In the genomic region with DNA sequence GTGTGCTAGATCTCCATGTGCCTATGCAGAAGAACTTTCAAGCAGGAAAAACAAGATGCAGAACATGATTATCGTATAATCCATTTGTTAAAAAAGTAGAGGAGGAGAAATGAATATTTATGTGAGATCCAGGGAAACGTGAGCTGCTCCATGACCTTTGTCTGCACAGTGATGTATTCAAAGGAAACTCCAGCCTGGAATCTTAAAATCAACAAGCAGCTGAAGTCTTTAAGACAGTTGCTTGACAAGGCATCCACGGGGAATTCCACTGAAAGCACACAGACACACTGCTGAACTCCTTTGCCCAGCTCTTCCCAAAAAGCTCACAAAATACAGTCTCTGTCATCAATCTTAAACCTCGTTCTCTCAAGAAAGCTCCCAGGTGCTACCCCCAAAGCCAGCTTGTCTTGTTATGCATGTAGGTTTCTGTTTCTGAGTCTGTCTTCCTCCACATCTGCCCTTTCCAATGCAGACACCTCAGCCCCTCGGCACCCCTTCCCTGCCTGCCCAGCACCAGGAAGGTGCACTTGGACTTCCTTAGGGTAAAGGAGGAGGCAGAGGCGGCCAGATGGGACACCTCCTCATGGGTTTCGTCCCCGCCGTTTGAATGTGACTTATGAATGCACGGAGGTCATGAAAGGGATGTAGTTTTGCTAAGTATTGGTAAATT, we compare ENCODE assay signal across 1 cellular context.
TF ChIP-seq lines count a peak whose summit lies in the region.

No MANE protein-coding gene starts in this region.

TF ChIP-seq in GM12878, 131 proteins besides CTCF, POLR2A, EP300 and RAD21 (continues in another document):
- TF ChIP-seq LARP7 (IDR thresholded peaks at IDR 0.05), result 0 out of 2 replicates have a peak, but pooled peaks have one; percentile 39
- TF ChIP-seq, protein P1, sequence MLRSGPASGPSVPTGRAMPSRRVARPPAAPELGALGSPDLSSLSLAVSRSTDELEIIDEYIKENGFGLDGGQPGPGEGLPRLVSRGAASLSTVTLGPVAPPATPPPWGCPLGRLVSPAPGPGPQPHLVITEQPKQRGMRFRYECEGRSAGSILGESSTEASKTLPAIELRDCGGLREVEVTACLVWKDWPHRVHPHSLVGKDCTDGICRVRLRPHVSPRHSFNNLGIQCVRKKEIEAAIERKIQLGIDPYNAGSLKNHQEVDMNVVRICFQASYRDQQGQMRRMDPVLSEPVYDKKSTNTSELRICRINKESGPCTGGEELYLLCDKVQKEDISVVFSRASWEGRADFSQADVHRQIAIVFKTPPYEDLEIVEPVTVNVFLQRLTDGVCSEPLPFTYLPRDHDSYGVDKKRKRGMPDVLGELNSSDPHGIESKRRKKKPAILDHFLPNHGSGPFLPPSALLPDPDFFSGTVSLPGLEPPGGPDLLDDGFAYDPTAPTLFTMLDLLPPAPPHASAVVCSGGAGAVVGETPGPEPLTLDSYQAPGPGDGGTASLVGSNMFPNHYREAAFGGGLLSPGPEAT (IDR thresholded peaks at IDR 0.05; ENCODE audit: low read depth), result peak; percentile 77
- TF ChIP-seq, protein P2, sequence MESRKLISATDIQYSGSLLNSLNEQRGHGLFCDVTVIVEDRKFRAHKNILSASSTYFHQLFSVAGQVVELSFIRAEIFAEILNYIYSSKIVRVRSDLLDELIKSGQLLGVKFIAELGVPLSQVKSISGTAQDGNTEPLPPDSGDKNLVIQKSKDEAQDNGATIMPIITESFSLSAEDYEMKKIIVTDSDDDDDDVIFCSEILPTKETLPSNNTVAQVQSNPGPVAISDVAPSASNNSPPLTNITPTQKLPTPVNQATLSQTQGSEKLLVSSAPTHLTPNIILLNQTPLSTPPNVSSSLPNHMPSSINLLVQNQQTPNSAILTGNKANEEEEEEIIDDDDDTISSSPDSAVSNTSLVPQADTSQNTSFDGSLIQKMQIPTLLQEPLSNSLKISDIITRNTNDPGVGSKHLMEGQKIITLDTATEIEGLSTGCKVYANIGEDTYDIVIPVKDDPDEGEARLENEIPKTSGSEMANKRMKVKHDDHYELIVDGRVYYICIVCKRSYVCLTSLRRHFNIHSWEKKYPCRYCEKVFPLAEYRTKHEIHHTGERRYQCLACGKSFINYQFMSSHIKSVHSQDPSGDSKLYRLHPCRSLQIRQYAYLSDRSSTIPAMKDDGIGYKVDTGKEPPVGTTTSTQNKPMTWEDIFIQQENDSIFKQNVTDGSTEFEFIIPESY (IDR thresholded peaks at IDR 0.05), result no peak
- no peak for TF ChIP-seq SPI1 (IDR thresholded peaks at IDR 0.05; ENCODE audit: borderline replicate concordance, insufficient read depth, low read depth, low read length)
- 0 out of 2 replicates have a peak, but pooled peaks have one; percentile 19 for TF ChIP-seq EED (IDR thresholded peaks at IDR 0.05; ENCODE audit: low read depth)
- 0 out of 2 replicates have a peak, but pooled peaks have one; percentile 20 for TF ChIP-seq TCF12 (IDR thresholded peaks at IDR 0.05; ENCODE audit: low read depth, low read length)
- TF ChIP-seq ESRRA (IDR thresholded peaks at IDR 0.05; ENCODE audit: low read length), result no peak
- no peak for TF ChIP-seq NR2C1 (IDR thresholded peaks at IDR 0.05)
- TF ChIP-seq ZSCAN29 (IDR thresholded peaks at IDR 0.05), result no peak
- TF ChIP-seq HDAC2 (IDR thresholded peaks at IDR 0.05), result no peak
- TF ChIP-seq SUZ12 (IDR thresholded peaks at IDR 0.05; ENCODE audit: unreplicated experiment), result no peak
- TF ChIP-seq ZNF207 (IDR thresholded peaks at IDR 0.05; ENCODE audit: borderline replicate concordance), result 0 out of 2 replicates have a peak, but pooled peaks have one; percentile 27
- TF ChIP-seq GABPA (IDR thresholded peaks at IDR 0.05; ENCODE audit: low read depth), result no peak
- TF ChIP-seq POU2F2 (IDR thresholded peaks at IDR 0.05; ENCODE audit: borderline replicate concordance, low read depth, low read length), result peak; percentile 32; the same call in 1 of the 3 replicates
- peak; percentile 29 for TF ChIP-seq MEF2B (IDR thresholded peaks at IDR 0.05; ENCODE audit: partially characterized antibody, poor library complexity, severe bottlenecking)
- TF ChIP-seq, protein P3, sequence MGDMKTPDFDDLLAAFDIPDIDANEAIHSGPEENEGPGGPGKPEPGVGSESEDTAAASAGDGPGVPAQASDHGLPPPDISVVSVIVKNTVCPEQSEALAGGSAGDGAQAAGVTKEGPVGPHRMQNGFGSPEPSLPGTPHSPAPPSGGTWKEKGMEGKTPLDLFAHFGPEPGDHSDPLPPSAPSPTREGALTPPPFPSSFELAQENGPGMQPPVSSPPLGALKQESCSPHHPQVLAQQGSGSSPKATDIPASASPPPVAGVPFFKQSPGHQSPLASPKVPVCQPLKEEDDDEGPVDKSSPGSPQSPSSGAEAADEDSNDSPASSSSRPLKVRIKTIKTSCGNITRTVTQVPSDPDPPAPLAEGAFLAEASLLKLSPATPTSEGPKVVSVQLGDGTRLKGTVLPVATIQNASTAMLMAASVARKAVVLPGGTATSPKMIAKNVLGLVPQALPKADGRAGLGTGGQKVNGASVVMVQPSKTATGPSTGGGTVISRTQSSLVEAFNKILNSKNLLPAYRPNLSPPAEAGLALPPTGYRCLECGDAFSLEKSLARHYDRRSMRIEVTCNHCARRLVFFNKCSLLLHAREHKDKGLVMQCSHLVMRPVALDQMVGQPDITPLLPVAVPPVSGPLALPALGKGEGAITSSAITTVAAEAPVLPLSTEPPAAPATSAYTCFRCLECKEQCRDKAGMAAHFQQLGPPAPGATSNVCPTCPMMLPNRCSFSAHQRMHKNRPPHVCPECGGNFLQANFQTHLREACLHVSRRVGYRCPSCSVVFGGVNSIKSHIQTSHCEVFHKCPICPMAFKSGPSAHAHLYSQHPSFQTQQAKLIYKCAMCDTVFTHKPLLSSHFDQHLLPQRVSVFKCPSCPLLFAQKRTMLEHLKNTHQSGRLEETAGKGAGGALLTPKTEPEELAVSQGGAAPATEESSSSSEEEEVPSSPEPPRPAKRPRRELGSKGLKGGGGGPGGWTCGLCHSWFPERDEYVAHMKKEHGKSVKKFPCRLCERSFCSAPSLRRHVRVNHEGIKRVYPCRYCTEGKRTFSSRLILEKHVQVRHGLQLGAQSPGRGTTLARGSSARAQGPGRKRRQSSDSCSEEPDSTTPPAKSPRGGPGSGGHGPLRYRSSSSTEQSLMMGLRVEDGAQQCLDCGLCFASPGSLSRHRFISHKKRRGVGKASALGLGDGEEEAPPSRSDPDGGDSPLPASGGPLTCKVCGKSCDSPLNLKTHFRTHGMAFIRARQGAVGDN (IDR thresholded peaks at IDR 0.05), result peak; percentile 60; the same call in 1 of the 2 replicates
- 0 out of 2 replicates have a peak, but pooled peaks have one; percentile 11 for TF ChIP-seq IRF4 (IDR thresholded peaks at IDR 0.05; ENCODE audit: low read depth, low read length)
- TF ChIP-seq NR2F1 (conservative IDR thresholded peaks at IDR 0.05), result 0 out of 2 replicates have a peak, but pooled peaks have one; percentile 40
- TF ChIP-seq ZNF217 (IDR thresholded peaks at IDR 0.05), result no peak
- TF ChIP-seq, protein P4, sequence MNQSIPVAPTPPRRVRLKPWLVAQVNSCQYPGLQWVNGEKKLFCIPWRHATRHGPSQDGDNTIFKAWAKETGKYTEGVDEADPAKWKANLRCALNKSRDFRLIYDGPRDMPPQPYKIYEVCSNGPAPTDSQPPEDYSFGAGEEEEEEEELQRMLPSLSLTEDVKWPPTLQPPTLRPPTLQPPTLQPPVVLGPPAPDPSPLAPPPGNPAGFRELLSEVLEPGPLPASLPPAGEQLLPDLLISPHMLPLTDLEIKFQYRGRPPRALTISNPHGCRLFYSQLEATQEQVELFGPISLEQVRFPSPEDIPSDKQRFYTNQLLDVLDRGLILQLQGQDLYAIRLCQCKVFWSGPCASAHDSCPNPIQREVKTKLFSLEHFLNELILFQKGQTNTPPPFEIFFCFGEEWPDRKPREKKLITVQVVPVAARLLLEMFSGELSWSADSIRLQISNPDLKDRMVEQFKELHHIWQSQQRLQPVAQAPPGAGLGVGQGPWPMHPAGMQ (IDR thresholded peaks at IDR 0.05; ENCODE audit: borderline replicate concordance), result no peak
- no peak for TF ChIP-seq ETV6 (conservative IDR thresholded peaks at IDR 0.05 in 1 of 2, IDR thresholded peaks at IDR 0.05 in 1 of 2; ENCODE audit: borderline replicate concordance in 1 of 2, low read depth in 1 of 2)
- TF ChIP-seq RBBP5 (conservative IDR thresholded peaks at IDR 0.05), result no peak
- TF ChIP-seq MTA2 (IDR thresholded peaks at IDR 0.05; ENCODE audit: low read depth), result peak; percentile 62; the same call in 1 of the 2 replicates
- TF ChIP-seq KLF5 (IDR thresholded peaks at IDR 0.05; ENCODE audit: partially characterized antibody), result no peak
- TF ChIP-seq, protein P5, sequence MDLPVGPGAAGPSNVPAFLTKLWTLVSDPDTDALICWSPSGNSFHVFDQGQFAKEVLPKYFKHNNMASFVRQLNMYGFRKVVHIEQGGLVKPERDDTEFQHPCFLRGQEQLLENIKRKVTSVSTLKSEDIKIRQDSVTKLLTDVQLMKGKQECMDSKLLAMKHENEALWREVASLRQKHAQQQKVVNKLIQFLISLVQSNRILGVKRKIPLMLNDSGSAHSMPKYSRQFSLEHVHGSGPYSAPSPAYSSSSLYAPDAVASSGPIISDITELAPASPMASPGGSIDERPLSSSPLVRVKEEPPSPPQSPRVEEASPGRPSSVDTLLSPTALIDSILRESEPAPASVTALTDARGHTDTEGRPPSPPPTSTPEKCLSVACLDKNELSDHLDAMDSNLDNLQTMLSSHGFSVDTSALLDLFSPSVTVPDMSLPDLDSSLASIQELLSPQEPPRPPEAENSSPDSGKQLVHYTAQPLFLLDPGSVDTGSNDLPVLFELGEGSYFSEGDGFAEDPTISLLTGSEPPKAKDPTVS (IDR thresholded peaks at IDR 0.05; ENCODE audit: low read depth, low read length), result no peak
- TF ChIP-seq IKZF2 (IDR thresholded peaks at IDR 0.05), result peak in 1 of 2 experiments; percentile 51; a peak in 2 of 4 replicates
- no peak for TF ChIP-seq STAT3 (IDR thresholded peaks at IDR 0.05; ENCODE audit: low read depth, low read length)
- no peak for TF ChIP-seq BHLHE40 (IDR thresholded peaks at IDR 0.05; ENCODE audit: borderline replicate concordance in 1 of 2, low read depth in 2 of 2, low read length in 1 of 2)
- no peak for TF ChIP-seq WRNIP1 (IDR thresholded peaks at IDR 0.05; ENCODE audit: borderline replicate concordance, low read depth, low read length)
- no peak for TF ChIP-seq NFYA (IDR thresholded peaks at IDR 0.05; ENCODE audit: borderline replicate concordance, low read depth, low read length)
- TF ChIP-seq YBX1 (IDR thresholded peaks at IDR 0.05), result no peak
- no peak for TF ChIP-seq SMAD1 (IDR thresholded peaks at IDR 0.05; ENCODE audit: low read depth, partially characterized antibody)
- TF ChIP-seq HDAC6 (IDR thresholded peaks at IDR 0.05; ENCODE audit: unreplicated experiment), result no peak
- TF ChIP-seq, protein P6, sequence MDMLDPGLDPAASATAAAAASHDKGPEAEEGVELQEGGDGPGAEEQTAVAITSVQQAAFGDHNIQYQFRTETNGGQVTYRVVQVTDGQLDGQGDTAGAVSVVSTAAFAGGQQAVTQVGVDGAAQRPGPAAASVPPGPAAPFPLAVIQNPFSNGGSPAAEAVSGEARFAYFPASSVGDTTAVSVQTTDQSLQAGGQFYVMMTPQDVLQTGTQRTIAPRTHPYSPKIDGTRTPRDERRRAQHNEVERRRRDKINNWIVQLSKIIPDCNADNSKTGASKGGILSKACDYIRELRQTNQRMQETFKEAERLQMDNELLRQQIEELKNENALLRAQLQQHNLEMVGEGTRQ (IDR thresholded peaks at IDR 0.05; ENCODE audit: borderline replicate concordance, low read depth, low read length), result no peak
- no peak for TF ChIP-seq NFIC (IDR thresholded peaks at IDR 0.05; ENCODE audit: low read depth, low read length)
- no peak for TF ChIP-seq CBX3 (IDR thresholded peaks at IDR 0.05; ENCODE audit: borderline replicate concordance, low read depth)
- TF ChIP-seq KDM1A (IDR thresholded peaks at IDR 0.05; ENCODE audit: borderline replicate concordance), result no peak
- peak; percentile 49; the same call in 1 of the 2 replicates for TF ChIP-seq NBN (IDR thresholded peaks at IDR 0.05)
- peak; percentile 79; the same call in 1 of the 2 replicates for TF ChIP-seq ATF7 (IDR thresholded peaks at IDR 0.05; ENCODE audit: low read depth)
- no peak for TF ChIP-seq CHD4 (IDR thresholded peaks at IDR 0.05)
- no peak for TF ChIP-seq SIN3A (IDR thresholded peaks at IDR 0.05; ENCODE audit: low read depth, low read length)
- TF ChIP-seq, protein P7, sequence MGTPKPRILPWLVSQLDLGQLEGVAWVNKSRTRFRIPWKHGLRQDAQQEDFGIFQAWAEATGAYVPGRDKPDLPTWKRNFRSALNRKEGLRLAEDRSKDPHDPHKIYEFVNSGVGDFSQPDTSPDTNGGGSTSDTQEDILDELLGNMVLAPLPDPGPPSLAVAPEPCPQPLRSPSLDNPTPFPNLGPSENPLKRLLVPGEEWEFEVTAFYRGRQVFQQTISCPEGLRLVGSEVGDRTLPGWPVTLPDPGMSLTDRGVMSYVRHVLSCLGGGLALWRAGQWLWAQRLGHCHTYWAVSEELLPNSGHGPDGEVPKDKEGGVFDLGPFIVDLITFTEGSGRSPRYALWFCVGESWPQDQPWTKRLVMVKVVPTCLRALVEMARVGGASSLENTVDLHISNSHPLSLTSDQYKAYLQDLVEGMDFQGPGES (IDR thresholded peaks at IDR 0.05), result no peak
- TF ChIP-seq SREBF1 (IDR thresholded peaks at IDR 0.05; ENCODE audit: low read length), result no peak
- TF ChIP-seq TBL1XR1 (IDR thresholded peaks at IDR 0.05; ENCODE audit: low read depth, low read length), result no peak
- no peak for TF ChIP-seq MYB (IDR thresholded peaks at IDR 0.05; ENCODE audit: borderline replicate concordance, low read depth, low read length)
- TF ChIP-seq, protein P8, sequence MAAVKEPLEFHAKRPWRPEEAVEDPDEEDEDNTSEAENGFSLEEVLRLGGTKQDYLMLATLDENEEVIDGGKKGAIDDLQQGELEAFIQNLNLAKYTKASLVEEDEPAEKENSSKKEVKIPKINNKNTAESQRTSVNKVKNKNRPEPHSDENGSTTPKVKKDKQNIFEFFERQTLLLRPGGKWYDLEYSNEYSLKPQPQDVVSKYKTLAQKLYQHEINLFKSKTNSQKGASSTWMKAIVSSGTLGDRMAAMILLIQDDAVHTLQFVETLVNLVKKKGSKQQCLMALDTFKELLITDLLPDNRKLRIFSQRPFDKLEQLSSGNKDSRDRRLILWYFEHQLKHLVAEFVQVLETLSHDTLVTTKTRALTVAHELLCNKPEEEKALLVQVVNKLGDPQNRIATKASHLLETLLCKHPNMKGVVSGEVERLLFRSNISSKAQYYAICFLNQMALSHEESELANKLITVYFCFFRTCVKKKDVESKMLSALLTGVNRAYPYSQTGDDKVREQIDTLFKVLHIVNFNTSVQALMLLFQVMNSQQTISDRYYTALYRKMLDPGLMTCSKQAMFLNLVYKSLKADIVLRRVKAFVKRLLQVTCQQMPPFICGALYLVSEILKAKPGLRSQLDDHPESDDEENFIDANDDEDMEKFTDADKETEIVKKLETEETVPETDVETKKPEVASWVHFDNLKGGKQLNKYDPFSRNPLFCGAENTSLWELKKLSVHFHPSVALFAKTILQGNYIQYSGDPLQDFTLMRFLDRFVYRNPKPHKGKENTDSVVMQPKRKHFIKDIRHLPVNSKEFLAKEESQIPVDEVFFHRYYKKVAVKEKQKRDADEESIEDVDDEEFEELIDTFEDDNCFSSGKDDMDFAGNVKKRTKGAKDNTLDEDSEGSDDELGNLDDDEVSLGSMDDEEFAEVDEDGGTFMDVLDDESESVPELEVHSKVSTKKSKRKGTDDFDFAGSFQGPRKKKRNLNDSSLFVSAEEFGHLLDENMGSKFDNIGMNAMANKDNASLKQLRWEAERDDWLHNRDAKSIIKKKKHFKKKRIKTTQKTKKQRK (IDR thresholded peaks at IDR 0.05; ENCODE audit: low read depth, low read length), result no peak
- peak; percentile 75 for TF ChIP-seq POLR2AphosphoS5 (IDR thresholded peaks at IDR 0.05; ENCODE audit: low read length)
- TF ChIP-seq DPF2 (IDR thresholded peaks at IDR 0.05), result 0 out of 2 replicates have a peak, but pooled peaks have one; percentile 34
